Comparison of ENCODE assay signal across 14 cellular contexts in genomic region chr2:150663143-150663542, GRCh38.
DNase-seq lines count a peak whose midpoint lies in the region; ATAC-seq and TF ChIP-seq lines count a peak whose summit lies in the region.
"Had no signal": no experiment of that assay in that cellular context is flagged by ENCODE, and none has a peak within 500 bp of the region (broad histone marks: within the 10 kb centered on the region; RNA-seq: fewer than 3 reads in every experiment).

No MANE protein-coding gene starts in this region.

- WGBS in prostate gland: 69% methylated on average over 1 of the region's 1 CpG

- H3K9me3 ChIP-seq in prostate gland: no peaks in the 10 kb centered on the region
- H3K9me3 ChIP-seq in CD8-positive, alpha-beta memory T cell (ENCODE audit: low read length): no peaks in the 10 kb centered on the region

- H3K4me1 ChIP-seq in prostate gland (replicated peaks): no peaks in the 10 kb centered on the region
- H3K4me1 ChIP-seq in CD8-positive, alpha-beta memory T cell (ENCODE audit: insufficient read depth, low read length): no peaks in the 10 kb centered on the region

- TF ChIP-seq CTCF in astrocyte of the cerebellum (IDR thresholded peaks at IDR 0.05; ENCODE audit: low read depth, low read length, missing control alignments) (no peak), prostate gland (IDR thresholded peaks at IDR 0.05) (no peak)

- H3K4me1 Mint-ChIP-seq in CD8-positive, alpha-beta memory T cell: no peaks in the 10 kb centered on the region
- H3K4me1 Mint-ChIP-seq: WTC11 had no signal

- peak; percentile 53 for DNase-seq in AG08396 (ENCODE audit: low spot score)
- peak; percentile 90 for DNase-seq in HS-5 (ENCODE audit: low read depth)
- peak; percentile 46 for DNase-seq in astrocyte of the cerebellum (ENCODE audit: low read depth)
- DNase-seq in glomerular visceral epithelial cell (ENCODE audit: extremely low spot score): peak; percentile 31
- DNase-seq in prostate gland (ENCODE audit: low spot score): no peak
- DNase-seq in CD8-positive, alpha-beta memory T cell: no peak
- DNase-seq in stimulated activated naive CD8-positive, alpha-beta T cell treated with anti-CD3 and anti-CD28 coated beads, Interleukin-15, Interleukin-2, amounts not matched to agents 100 U/mL and 50 U/mL, for 24 hours: no peak
- DNase-seq: effector CD8-positive, alpha-beta T cell; KG1; NCI-H2029 treated with DMSO at 0.1 percent for 48 hours; stimulated activated CD8-positive, alpha-beta memory T cell treated with anti-CD3 and anti-CD28 coated beads, Interleukin-4, amount 100 ng/mL, for 48 hours had no signal

- H3K36me3 ChIP-seq in prostate gland: no peaks in the 10 kb centered on the region
- no peaks in the 10 kb centered on the region for H3K36me3 ChIP-seq in CD8-positive, alpha-beta memory T cell (ENCODE audit: insufficient read depth, low read length)
- H3K36me3 ChIP-seq: BLaER1 treated with 17β-estradiol and CSF1 and Interleukin-3, amounts not matched to agents 10 nM and 100 nM had no signal

- intact Hi-C loops in prostate gland (cut with DNase I): no loop called here

- H3K36me3 Mint-ChIP-seq in CD8-positive, alpha-beta memory T cell: no peaks in the 10 kb centered on the region

- H3K27me3 ChIP-seq in prostate gland (replicated peaks; ENCODE audit: insufficient read depth): no peaks in the 10 kb centered on the region
- no peaks in the 10 kb centered on the region for H3K27me3 ChIP-seq in CD8-positive, alpha-beta memory T cell (ENCODE audit: insufficient read depth, low read length, poor library complexity, severe bottlenecking)
- H3K27me3 ChIP-seq: BLaER1 treated with 17β-estradiol and CSF1 and Interleukin-3, amounts not matched to agents 10 nM and 100 nM had no signal

- ATAC-seq in stimulated activated naive CD8-positive, alpha-beta T cell treated with anti-CD3 and anti-CD28 coated beads, Interleukin-15, Interleukin-2, amounts not matched to agents 100 U/mL and 50 U/mL, for 24 hours: no peak
- no peak for ATAC-seq in HG03354 (IDR thresholded peaks at IDR 0.05; ENCODE audit: poor library complexity, severe bottlenecking, unreplicated experiment)
- ATAC-seq: WTC11 had no signal

- in situ Hi-C loops in astrocyte of the cerebellum (cut with HindIII; ENCODE audit: low sequenced_read_pairs): no loop called here

- H3K9me3 Mint-ChIP-seq in CD8-positive, alpha-beta memory T cell: peaks cover 2 to 12% (median 9%) of the 10 kb centered on the region in 5 donors

- no peak overlapping the region for H3K27ac Mint-ChIP-seq in CD8-positive, alpha-beta memory T cell
- H3K27ac Mint-ChIP-seq: WTC11 had no signal

- no peak for TF ChIP-seq POLR2A in prostate gland (IDR thresholded peaks at IDR 0.05)

- H3K27ac ChIP-seq in prostate gland: no peak overlapping the region
- no peak overlapping the region for H3K27ac ChIP-seq in CD8-positive, alpha-beta memory T cell (ENCODE audit: low read depth, low read length)
- H3K27ac ChIP-seq: BLaER1 treated with 17β-estradiol and CSF1 and Interleukin-3, amounts not matched to agents 10 nM and 100 nM had no signal

- CTCF ChIA-PET in CD8-positive, alpha-beta memory T cell (lab: Charles Lee): no interaction called here

- H3K4me3 ChIP-seq in astrocyte of the cerebellum (ENCODE audit: low read depth, low read length) (no peak overlapping the region), prostate gland (no peak overlapping the region)
- H3K4me3 ChIP-seq in CD8-positive, alpha-beta memory T cell (ENCODE audit: low read length): no peak overlapping the region
- H3K4me3 ChIP-seq: BLaER1 treated with 17β-estradiol and CSF1 and Interleukin-3, amounts not matched to agents 10 nM and 100 nM had no signal

- no peak overlapping the region for H3K4me3 Mint-ChIP-seq in CD8-positive, alpha-beta memory T cell
- H3K4me3 Mint-ChIP-seq: WTC11 had no signal

- H3K27me3 Mint-ChIP-seq in CD8-positive, alpha-beta memory T cell: no peaks in the 10 kb centered on the region

- POLR2A ChIA-PET in CD8-positive, alpha-beta memory T cell (lab: Charles Lee): no interaction called here

Comparison
In these comparisons a context has a peak if more than half of its experiments do, and no peak if none do; other contexts are left out.
1. DNase-seq: peak in AG08396 (single experiment), HS-5 (single experiment), astrocyte of the cerebellum (single experiment) and glomerular visceral epithelial cell (single experiment); none in prostate gland (single experiment), CD8-positive, alpha-beta memory T cell (0 of 5) and stimulated activated naive CD8-positive, alpha-beta T cell treated with anti-CD3 and anti-CD28 coated beads, Interleukin-15, Interleukin-2, amounts not matched to agents 100 U/mL and 50 U/mL, for 24 hours (single experiment).